16 cellular contexts compared by ENCODE assay signal in the genomic region with DNA sequence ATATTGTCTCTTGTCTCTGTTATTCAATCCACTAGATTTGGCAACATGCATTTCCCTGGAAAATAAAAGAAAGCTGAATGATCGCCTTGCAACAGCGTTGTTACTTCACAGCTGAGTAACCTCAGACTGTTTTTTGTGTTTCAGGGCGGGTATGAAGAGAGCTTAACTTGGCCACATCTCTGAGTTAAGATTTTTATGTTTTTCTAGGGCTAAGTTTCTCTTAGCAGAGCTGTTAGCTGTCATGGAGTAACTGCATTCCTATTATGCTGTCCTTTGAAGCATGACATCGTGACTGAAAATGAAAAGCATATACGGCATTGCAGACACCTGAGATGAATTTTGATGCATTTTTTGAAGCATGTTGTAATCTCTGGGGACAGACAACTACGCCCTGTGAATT.
DNase-seq lines count a peak whose midpoint lies in the region; ATAC-seq and TF ChIP-seq lines count a peak whose summit lies in the region.
"Had no signal": no experiment of that assay in that cellular context is flagged by ENCODE, and none has a peak within 500 bp of the region (broad histone marks: within the 10 kb centered on the region; RNA-seq: fewer than 3 reads in every experiment).

No MANE protein-coding gene starts in this region.

- no peaks in the 10 kb centered on the region for H3F3A ChIP-seq in SU-DHL-6 (ENCODE audit: insufficient read depth)

- H2AFZ ChIP-seq in SU-DHL-6 (ENCODE audit: low read depth, low read length, severe bottlenecking): peak overlapping the region; percentile 75

- H3K9me2 ChIP-seq in SU-DHL-6 (replicated peaks; ENCODE audit: insufficient read depth, low read length): no peaks in the 10 kb centered on the region

- DNase-seq in NCI-H748 (lab: John Stamatoyannopoulos, UW; ENCODE audit: unreplicated experiment): peak; percentile 5
- no peak for DNase-seq in NCI-H748 treated with DMSO at 0.1 percent for 48 hours (lab: John Stamatoyannopoulos, UW)
- DNase-seq in retina: peak; percentile 39
- no peak for DNase-seq in ureter (ENCODE audit: low spot score)
- DNase-seq in uterus: no peak
- no peak for DNase-seq in NCI-H69 (lab: John Stamatoyannopoulos, UW)
- DNase-seq: activated CD8-positive, alpha-beta memory T cell treated with anti-CD3 and anti-CD28 coated beads, Interleukin-2, amount 10 ng/mL, durations not matched to agents 7 days and 5 days; activated naive CD4-positive, alpha-beta T cell treated with anti-CD3 and anti-CD28 coated beads for 36 hours; cerebellar nuclear complex; HCEC 1CT; WERI-Rb-1 had no signal

- TF ChIP-seq CTCF in SU-DHL-6 (IDR thresholded peaks at IDR 0.05; ENCODE audit: insufficient read depth, low read length, poor library complexity, severe bottlenecking) (no peak), gastroesophageal sphincter (IDR thresholded peaks at IDR 0.05) (no peak), uterus (IDR thresholded peaks at IDR 0.05) (no peak)

- 59% methylated on average over 6 of the region's 6 CpGs for WGBS in gastroesophageal sphincter (ENCODE audit: low coverage in 1 of 2), 2 donors

- peak overlapping the region; percentile 65 for H3K27ac ChIP-seq in SU-DHL-6 (ENCODE audit: low read depth, low read length)
- no peak overlapping the region for H3K27ac ChIP-seq in gastroesophageal sphincter
- H3K27ac ChIP-seq in uterus: no peak overlapping the region
- H3K27ac ChIP-seq: esophagus muscularis mucosa, SK-N-MC, tibial nerve, WERI-Rb-1 had no signal

- no peaks in the 10 kb centered on the region for H3K27me3 ChIP-seq in SU-DHL-6 (ENCODE audit: low read length)
- no peaks in the 10 kb centered on the region for H3K27me3 ChIP-seq in gastroesophageal sphincter
- no peaks in the 10 kb centered on the region for H3K27me3 ChIP-seq in uterus
- H3K27me3 ChIP-seq: esophagus muscularis mucosa, tibial nerve had no signal

- H3K4me1 ChIP-seq in gastroesophageal sphincter (no peaks in the 10 kb centered on the region), uterus (no peaks in the 10 kb centered on the region)
- H3K4me1 ChIP-seq: esophagus muscularis mucosa had no signal

- no peaks in the 10 kb centered on the region for H3K36me3 ChIP-seq in SU-DHL-6 (ENCODE audit: low read length)
- H3K36me3 ChIP-seq in gastroesophageal sphincter: no peaks in the 10 kb centered on the region
- no peaks in the 10 kb centered on the region for H3K36me3 ChIP-seq in uterus
- H3K36me3 ChIP-seq: esophagus muscularis mucosa, tibial nerve, WERI-Rb-1 had no signal

- ATAC-seq in gastroesophageal sphincter: peak; percentile 28
- ATAC-seq: activated CD8-positive, alpha-beta memory T cell treated with anti-CD3 and anti-CD28 coated beads, Interleukin-2, amount 10 ng/mL, durations not matched to agents 7 days and 5 days had no signal

- no peak for TF ChIP-seq EP300 in gastroesophageal sphincter (IDR thresholded peaks at IDR 0.05)

- H3K4me2 ChIP-seq in SU-DHL-6 (ENCODE audit: low read depth, low read length, poor library complexity, severe bottlenecking): peak overlapping the region; percentile 67

- H4K20me1 ChIP-seq in SU-DHL-6 (ENCODE audit: low read depth, low read length): no peaks in the 10 kb centered on the region

- H3K9me3 ChIP-seq in SU-DHL-6 (ENCODE audit: insufficient read depth, low read length): no peaks in the 10 kb centered on the region
- no peaks in the 10 kb centered on the region for H3K9me3 ChIP-seq in gastroesophageal sphincter
- no peaks in the 10 kb centered on the region for H3K9me3 ChIP-seq in uterus
- H3K9me3 ChIP-seq: esophagus muscularis mucosa, tibial nerve had no signal

- peak overlapping the region; percentile 8 for H3K4me3 ChIP-seq in SU-DHL-6 (ENCODE audit: insufficient read depth, low read length, poor library complexity, severe bottlenecking)
- no peak overlapping the region for H3K4me3 ChIP-seq in gastroesophageal sphincter
- H3K4me3 ChIP-seq in uterus: no peak overlapping the region
- H3K4me3 ChIP-seq: esophagus muscularis mucosa, SK-N-MC, tibial nerve had no signal

- TF ChIP-seq POLR2A in gastroesophageal sphincter (IDR thresholded peaks at IDR 0.05) (no peak), uterus (IDR thresholded peaks at IDR 0.05) (no peak)

- intact Hi-C loops in uterus (cut with DNase I; ENCODE audit: low total_unique reads): no loop called here

- peak overlapping the region; percentile 12; the same call in 1 of the 2 replicates for H3K9ac ChIP-seq in SU-DHL-6 (ENCODE audit: low read length)

- H3K79me2 ChIP-seq in SU-DHL-6 (ENCODE audit: insufficient read depth, low read length): no peaks in the 10 kb centered on the region

Comparison
In these comparisons a context has a peak if more than half of its experiments do, and no peak if none do; other contexts are left out.
1. DNase-seq: peak in NCI-H748 (single experiment) and retina (single experiment); none in NCI-H748 treated with DMSO at 0.1 percent for 48 hours (single experiment), ureter (single experiment), uterus (0 of 2) and NCI-H69 (single experiment).